Comparison of ENCODE assay signal across 21 cellular contexts in genomic region chr12:690466-690865, GRCh38. TPM values are rescaled to one million over a fixed set of nuclear protein-coding genes. Genes with fewer than 3 reads are reported as not detected.
DNase-seq lines count a peak whose midpoint lies in the region; ATAC-seq and TF ChIP-seq lines count a peak whose summit lies in the region.
"Had no signal": no experiment of that assay in that cellular context is flagged by ENCODE, and none has a peak within 500 bp of the region (broad histone marks: within the 10 kb centered on the region; RNA-seq: fewer than 3 reads in every experiment).

No MANE protein-coding gene starts in this region.

- H3K4me1 Mint-ChIP-seq in neural crest cell, result peaks cover 28% of the 10 kb centered on the region

- in situ Hi-C loops in ACHN (cut with HindIII; ENCODE audit: low pct_ligation_motif_present, low pct_unique_long_range_greater_than_20kb, low sequenced_read_pairs), result no loop called here

- no peaks in the 10 kb centered on the region for H3K27me3 Mint-ChIP-seq in neural crest cell (ENCODE audit: low read depth)
- H3K27me3 Mint-ChIP-seq: activated CD4-positive, alpha-beta T cell treated with anti-CD3 and anti-CD28 coated beads, Interleukin-2, amount 10 ng/mL, durations not matched to agents 7 days and 5 days; CD4-positive, alpha-beta memory T cell had no signal

- peaks cover 7% of the 10 kb centered on the region for H3K9me3 Mint-ChIP-seq in neural crest cell

- no peak overlapping the region for H3K4me3 ChIP-seq in epithelial cell of esophagus (ENCODE audit: low read length)
- H3K4me3 ChIP-seq: hepatocyte had no signal

- no peak for TF ChIP-seq CTCF in epithelial cell of esophagus (IDR thresholded peaks at IDR 0.05; ENCODE audit: insufficient read depth, low read depth, low read length, missing control alignments)
- no peak for TF ChIP-seq CTCF in neural crest cell (conservative IDR thresholded peaks at IDR 0.05)

- H3K27ac Mint-ChIP-seq in neural crest cell (ENCODE audit: unreplicated experiment), result peak overlapping the region; percentile 52
- H3K27ac Mint-ChIP-seq: activated CD4-positive, alpha-beta T cell treated with anti-CD3 and anti-CD28 coated beads, Interleukin-2, amount 10 ng/mL, durations not matched to agents 7 days and 5 days; nephron progenitor cell had no signal

- H3K36me3 Mint-ChIP-seq in neural crest cell (ENCODE audit: low read depth), result peaks cover 14% of the 10 kb centered on the region
- H3K36me3 Mint-ChIP-seq: CD4-positive, alpha-beta memory T cell had no signal

- ATAC-seq in GM21381 (IDR thresholded peaks at IDR 0.05; ENCODE audit: unreplicated experiment), result no peak

- no peak overlapping the region for H3K4me3 Mint-ChIP-seq in neural crest cell
- H3K4me3 Mint-ChIP-seq: activated CD4-positive, alpha-beta T cell treated with anti-CD3 and anti-CD28 coated beads, Interleukin-2, amount 10 ng/mL, durations not matched to agents 7 days and 5 days; CD4-positive, alpha-beta memory T cell; nephron progenitor cell had no signal

- DNase-seq in DMS53 (lab: John Stamatoyannopoulos, UW), result peak; percentile 81
- peak; percentile 87 for DNase-seq in NCI-H146 (lab: John Stamatoyannopoulos, UW)
- peak; percentile 41 for DNase-seq in epithelial cell of esophagus (ENCODE audit: low read depth)
- DNase-seq in neural crest cell (ENCODE audit: low read depth, low spot score), result no peak
- no peak for DNase-seq in ACHN
- no peak for DNase-seq in anterior cingulate cortex (lab: John Stamatoyannopoulos, UW)
- DNase-seq in stimulated activated CD4-positive, alpha-beta T cell treated with anti-CD3 and anti-CD28 coated beads, Interleukin-2, amount 100 ng/mL, for 24 hours, result no peak
- DNase-seq: activated CD4-positive, alpha-beta T cell treated with anti-CD3 and anti-CD28 coated beads, Interleukin-2, amount 10 ng/mL, durations not matched to agents 7 days and 5 days; activated CD8-positive, alpha-beta memory T cell treated with anti-CD3 and anti-CD28 coated beads, Interleukin-2, amount 50 U/mL, for 4 hours; CD4-positive, alpha-beta memory T cell; DND-41; effector memory CD4-positive, alpha-beta T cell; KBM-7; midbrain; NCI-H526; nephron progenitor cell; SHP77; stimulated activated CD4-positive, alpha-beta T cell treated with anti-CD3 and anti-CD28 coated beads, Interleukin-12 subunit alpha, Interleukin-12 subunit beta, amount 100 ng/mL, for 4 hours; T-helper 1 cell had no signal

RNA-seq across cellular contexts. Expression of gene NINJ2, which starts 27.2 kb away (rescaled TPM):
- total RNA-seq in neural crest cell, result 0.42 TPM in 1 of 2 replicates, not detected in the other

Comparison
In these comparisons a context has a peak if more than half of its experiments do, and no peak if none do; other contexts are left out.
1. DNase-seq: peak in DMS53 (single experiment), NCI-H146 (single experiment) and epithelial cell of esophagus (single experiment); none in neural crest cell (single experiment), ACHN (single experiment), anterior cingulate cortex (0 of 58) and stimulated activated CD4-positive, alpha-beta T cell treated with anti-CD3 and anti-CD28 coated beads, Interleukin-2, amount 100 ng/mL, for 24 hours (0 of 2).